In the genomic region with DNA sequence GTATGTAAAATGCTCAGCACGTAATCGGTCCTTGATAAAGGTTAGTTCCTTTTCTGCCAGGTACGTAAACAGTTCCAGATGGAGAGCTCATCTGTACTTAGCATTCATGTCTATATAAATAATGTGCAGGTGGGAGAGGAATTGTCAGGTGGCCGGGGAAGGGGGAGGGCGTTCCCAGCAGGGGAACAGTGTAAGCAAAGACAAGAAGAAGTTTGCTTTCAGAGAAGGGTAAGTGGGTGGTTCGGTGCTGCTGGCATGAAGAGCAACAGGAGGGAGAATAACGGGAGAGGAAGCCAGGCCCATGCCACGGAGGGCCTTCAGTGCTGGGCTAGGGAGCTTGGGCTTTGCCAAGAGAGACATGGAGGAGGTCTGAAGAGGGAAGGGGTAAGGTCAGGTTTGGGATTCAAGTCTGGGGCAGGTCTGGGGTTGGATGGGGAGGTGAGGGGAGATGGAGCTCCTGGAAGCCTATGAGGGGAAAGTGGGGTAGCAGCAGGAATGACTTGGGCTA, we compare ENCODE assay signal across 22 cellular contexts. TPM values are rescaled to one million over a fixed set of nuclear protein-coding genes. Genes with fewer than 3 reads are reported as not detected.
DNase-seq lines count a peak whose midpoint lies in the region; FAIRE-seq and TF ChIP-seq lines count a peak whose summit lies in the region.
"Had no signal": no experiment of that assay in that cellular context is flagged by ENCODE, and none has a peak within 500 bp of the region (broad histone marks: within the 10 kb centered on the region; RNA-seq: fewer than 3 reads in every experiment).

No MANE protein-coding gene starts in this region.

- no peaks in the 10 kb centered on the region for H3K9me3 ChIP-seq in kidney (ENCODE audit: control insufficient read depth in 1 of 2, low read length in 2 of 2)
- H3K9me3 ChIP-seq: adrenal gland, Peyer's patch had no signal

- H3K9ac ChIP-seq in kidney (ENCODE audit: low read length in 2 of 2), result no peak overlapping the region

- no peaks in the 10 kb centered on the region for H3K36me3 ChIP-seq in kidney (ENCODE audit: control insufficient read depth in 1 of 2, insufficient read depth in 2 of 2, low read length in 2 of 2)
- H3K36me3 ChIP-seq: adrenal gland, Peyer's patch had no signal

- H3K4me3 ChIP-seq in kidney (ENCODE audit: low read length in 2 of 2) (no peak overlapping the region), foreskin fibroblast (ENCODE audit: low read depth in 1 of 2, low read length in 2 of 2) (no peak overlapping the region)
- H3K4me3 ChIP-seq: adrenal gland, Peyer's patch, SK-N-MC had no signal

- intact Hi-C loops in kidney (cut with DNase I), result no loop called here

- DNase-seq in NCI-H2107 treated with DMSO at 0.1 percent for 48 hours (lab: John Stamatoyannopoulos, UW; ENCODE audit: unreplicated experiment) (peak; percentile 59), NCI-H2107 (lab: John Stamatoyannopoulos, UW) (no peak), NCI-H146 (lab: John Stamatoyannopoulos, UW) (peak; percentile 95), NCI-H510A treated with DMSO at 0.1 percent for 48 hours (lab: John Stamatoyannopoulos, UW) (peak; percentile 94), kidney (peak; percentile 26), DMS79 treated with DMSO at 0.1 percent for 48 hours (lab: John Stamatoyannopoulos, UW) (no peak), SW 1271 (lab: John Stamatoyannopoulos, UW) (no peak), foreskin fibroblast (no peak)
- DNase-seq: 8988T; activated CD4-positive, alpha-beta T cell treated with anti-CD3 and anti-CD28 coated beads for 36 hours; activated naive CD4-positive, alpha-beta T cell treated with Interleukin-2 at 50 U/mL for 16 hours; activated T-cell treated with anti-CD3 and anti-CD28 coated beads, Interleukin-2, amount 50 U/mL, for 48 hours; effector CD4-positive, alpha-beta T cell; GOT3; midbrain; naive thymus-derived CD8-positive, alpha-beta T cell; Peyer's patch; retina; T-helper 17 cell had no signal

- H3K4me1 ChIP-seq in kidney (ENCODE audit: control insufficient read depth in 1 of 2, insufficient read depth in 1 of 2, low read depth in 1 of 2, low read length in 2 of 2), result no peaks in the 10 kb centered on the region
- H3K4me1 ChIP-seq: Peyer's patch had no signal

- H3K27ac ChIP-seq in kidney (ENCODE audit: low read depth in 2 of 2, low read length in 2 of 2), result no peak overlapping the region
- H3K27ac ChIP-seq: epithelial cell of prostate, Peyer's patch, SK-N-MC had no signal

- no peak for TF ChIP-seq CTCF in kidney (IDR thresholded peaks at IDR 0.05; ENCODE audit: borderline replicate concordance, extremely low read depth, insufficient read depth)
- no peak for TF ChIP-seq CTCF in foreskin fibroblast (IDR thresholded peaks at IDR 0.05; ENCODE audit: low read depth, low read length)

- no peak for FAIRE-seq in kidney (lab: Jason Lieb, UNC)

RNA-seq across cellular contexts. Expression of gene WNT11, which starts 11.4 kb away (rescaled TPM):
- total RNA-seq in kidney, result 2.2 TPM
- 0.80 TPM for polyA plus RNA-seq in kidney (ENCODE audit: insufficient read depth, low read depth, low replicate concordance)
- total RNA-seq: activated CD4-positive, alpha-beta T cell treated with anti-CD3 and anti-CD28 coated beads for 36 hours had no signal

Comparison
In these comparisons a context has a peak if more than half of its experiments do, and no peak if none do; other contexts are left out.
1. DNase-seq: peak in NCI-H2107 treated with DMSO at 0.1 percent for 48 hours (single experiment), NCI-H146 (single experiment), NCI-H510A treated with DMSO at 0.1 percent for 48 hours (single experiment) and kidney (single experiment); none in NCI-H2107 (single experiment), DMS79 treated with DMSO at 0.1 percent for 48 hours (single experiment), SW 1271 (0 of 2) and foreskin fibroblast (0 of 2).